In the genomic region with DNA sequence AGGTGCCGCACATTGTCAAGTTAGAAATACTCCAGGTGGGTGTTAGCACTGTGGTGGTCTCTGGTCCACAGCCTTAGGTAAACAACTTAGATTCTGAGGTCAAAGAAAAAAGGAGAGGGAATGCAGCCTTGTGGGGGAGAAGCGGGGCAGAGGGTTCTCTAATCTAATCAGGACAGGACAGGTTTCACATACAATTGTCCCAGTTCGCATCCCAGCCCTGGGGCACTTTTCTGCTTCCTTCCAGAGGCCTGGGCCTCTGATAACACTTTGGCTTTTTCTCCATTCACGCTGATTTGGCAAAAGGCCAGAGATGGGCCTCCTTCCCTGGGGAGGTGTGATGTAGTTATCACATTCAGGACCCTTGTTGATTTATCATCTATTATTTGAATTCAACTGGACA, we compare ENCODE assay signal across 16 cellular contexts. TPM values are rescaled to one million over a fixed set of nuclear protein-coding genes. Genes with fewer than 3 reads are reported as not detected.
DNase-seq lines count a peak whose midpoint lies in the region; ATAC-seq, FAIRE-seq and TF ChIP-seq lines count a peak whose summit lies in the region.
"Had no signal": no experiment of that assay in that cellular context is flagged by ENCODE, and none has a peak within 500 bp of the region (broad histone marks: within the 10 kb centered on the region; RNA-seq: fewer than 3 reads in every experiment).

No MANE protein-coding gene starts in this region.

- TF ChIP-seq POLR2A in K562 (conservative IDR thresholded peaks at IDR 0.05): no peak

- H3K4me1 ChIP-seq in SK-N-SH (ENCODE audit: control insufficient read depth in 1 of 2, insufficient read depth in 2 of 2, low read depth in 1 of 2, low read length in 1 of 2) (peaks cover 0 to 18% of the 10 kb centered on the region in 2 experiments; a peak in 1 of 4 replicates), OCI-LY7 (ENCODE audit: insufficient read depth, low read length, poor library complexity, severe bottlenecking) (peaks cover 28% of the 10 kb centered on the region), K562 (replicated peaks in 1 of 2; ENCODE audit: control insufficient read depth in 2 of 2, insufficient read depth in 2 of 2, low read length in 2 of 2) (peaks cover 18 to 41% of the 10 kb centered on the region in 2 experiments; a peak in 4 of 5 replicates)

- H4K20me1 ChIP-seq in SK-N-SH (ENCODE audit: insufficient read depth) (no peaks in the 10 kb centered on the region), OCI-LY7 (ENCODE audit: insufficient read depth, low read length) (no peaks in the 10 kb centered on the region), K562 (replicated peaks; ENCODE audit: control insufficient read depth, insufficient read depth, low read length) (no peaks in the 10 kb centered on the region)

- no peak overlapping the region for H2AFZ ChIP-seq in SK-N-SH (ENCODE audit: low read depth)
- no peak overlapping the region for H2AFZ ChIP-seq in OCI-LY7 (ENCODE audit: low read length)
- no peak overlapping the region for H2AFZ ChIP-seq in K562 (ENCODE audit: low read depth, low read length)

- H3K27me3 Mint-ChIP-seq in stimulated activated naive B cell treated with anti-CD40 and anti-IgM and Interleukin-4, amounts not matched to agents 10 μg/mL and 1 μg/mL and 100 μg/mL, for 72 hours: no peaks in the 10 kb centered on the region
- H3K27me3 Mint-ChIP-seq: CD4-positive, alpha-beta T cell had no signal

- TF ChIP-seq CTCF in SK-N-SH (IDR thresholded peaks at IDR 0.05) (no peak), OCI-LY7 (conservative IDR thresholded peaks at IDR 0.05; ENCODE audit: low read length) (no peak), K562 (IDR thresholded peaks at IDR 0.05 in 2 of 3, conservative IDR thresholded peaks at IDR 0.05 in 1 of 3; ENCODE audit: insufficient read depth in 2 of 3, low read depth in 1 of 3, low read length in 3 of 3) (no peak)

- peak; percentile 91 for FAIRE-seq in K562 (lab: Jason Lieb, UNC)
- FAIRE-seq: A549, GM18507, H54 had no signal

- peaks cover 3% of the 10 kb centered on the region for H3K9me1 ChIP-seq in K562 (ENCODE audit: control insufficient read depth, insufficient read depth, low read length)

- H3K36me3 Mint-ChIP-seq in stimulated activated naive B cell treated with anti-CD40 and anti-IgM and Interleukin-4, amounts not matched to agents 10 μg/mL and 1 μg/mL and 100 μg/mL, for 72 hours: peaks cover 71 to 85% of the 10 kb centered on the region in 2 donors

- no peak overlapping the region for H3K27ac ChIP-seq in SK-N-SH (ENCODE audit: low read depth in 2 of 2, low read length in 1 of 2)
- H3K27ac ChIP-seq in OCI-LY7 (ENCODE audit: low read depth, low read length, poor library complexity, severe bottlenecking): no peak overlapping the region
- peak overlapping the region; percentile 31; the same call in 2 of the 3 replicates for H3K27ac ChIP-seq in K562 (ENCODE audit: extremely low read depth, low read depth, low read length)
- H3K27ac ChIP-seq: A549, HL-60 had no signal

- BruUV-seq in OCI-LY7 (replicated peaks; lab: Mats Ljungman, UMichigan) (TSS peak; percentile 43), K562 (replicated peaks; lab: Mats Ljungman, UMichigan) (TSS peak; percentile 29)

- peaks cover 59 to 84% of the 10 kb centered on the region in 2 donors for H3K4me1 Mint-ChIP-seq in stimulated activated naive B cell treated with anti-CD40 and anti-IgM and Interleukin-4, amounts not matched to agents 10 μg/mL and 1 μg/mL and 100 μg/mL, for 72 hours

- peaks cover 0 to 3% of the 10 kb centered on the region in 2 donors for H3K9me3 Mint-ChIP-seq in stimulated activated naive B cell treated with anti-CD40 and anti-IgM and Interleukin-4, amounts not matched to agents 10 μg/mL and 1 μg/mL and 100 μg/mL, for 72 hours
- H3K9me3 Mint-ChIP-seq: CD4-positive, alpha-beta T cell had no signal

- H3K9me3 ChIP-seq in SK-N-SH (no peaks in the 10 kb centered on the region), OCI-LY7 (ENCODE audit: low read length) (no peaks in the 10 kb centered on the region), K562 (replicated peaks; ENCODE audit: control insufficient read depth, insufficient read depth, low read depth, low read length) (no peaks in the 10 kb centered on the region)
- H3K9me3 ChIP-seq: A549 had no signal

- H3K4me3 ChIP-seq in SK-N-SH (ENCODE audit: low read depth in 2 of 2, low read length in 1 of 2) (no peak overlapping the region), OCI-LY7 (ENCODE audit: low read depth, low read length, poor library complexity, severe bottlenecking) (no peak overlapping the region), K562 (no peak overlapping the region)
- H3K4me3 ChIP-seq: A549 had no signal

- DNase-seq in SK-N-SH (peak; percentile 46), OCI-LY7 (ENCODE audit: low spot score) (no peak), K562 (ENCODE audit: extremely low read depth in 1 of 4, low spot score in 3 of 4) (peak; percentile 50 to 97 (median 74)), SHP77 (lab: John Stamatoyannopoulos, UW) (no peak), NCI-H526 (lab: John Stamatoyannopoulos, UW) (no peak)
- DNase-seq in stimulated activated naive B cell treated with anti-CD40 and anti-IgM and Interleukin-4, amounts not matched to agents 10 μg/mL and 1 μg/mL and 100 μg/mL, for 72 hours: no peak
- no peak for DNase-seq in activated naive CD4-positive, alpha-beta T cell (lab: John Stamatoyannopoulos, UW)
- DNase-seq: CD4-positive, alpha-beta T cell; KBM-7; NCI-H1092 treated with DMSO at 0.1 percent for 48 hours; NCI-H187 had no signal

- H3K27me3 ChIP-seq in SK-N-SH (ENCODE audit: insufficient read depth): no peaks in the 10 kb centered on the region
- no peaks in the 10 kb centered on the region for H3K27me3 ChIP-seq in K562 (ENCODE audit: control insufficient read depth in 2 of 2, insufficient read depth in 2 of 2, low read length in 2 of 2)

- H3K9me2 ChIP-seq in SK-N-SH (no peaks in the 10 kb centered on the region), OCI-LY7 (ENCODE audit: insufficient read depth, low read length) (no peaks in the 10 kb centered on the region)

- CTCF ChIA-PET in SK-N-SH (lab: Yijun Ruan, JAX) (interaction anchor here (1.2 kb wide), 1 partner anchor 104 kb away, joined by 5 read pairs; no protein-coding TSS in a partner anchor), OCI-LY7 (lab: Charles Lee; ENCODE audit: unreplicated experiment) (no interaction called here), K562 (lab: Yijun Ruan, JAX; ENCODE audit: low intra/inter-chr PET ratio) (interaction anchor here (1.1 kb wide), 1 partner anchor 508 kb away, joined by 4 read pairs; no protein-coding TSS in a partner anchor)

- H3K4me3 Mint-ChIP-seq in stimulated activated naive B cell treated with anti-CD40 and anti-IgM and Interleukin-4, amounts not matched to agents 10 μg/mL and 1 μg/mL and 100 μg/mL, for 72 hours: no peak overlapping the region
- H3K4me3 Mint-ChIP-seq: CD4-positive, alpha-beta T cell had no signal

- ATAC-seq in SK-N-SH treated with all-trans-retinoic acid at 6 μM for 48 hours (no peak), K562 (peak; percentile 84)
- no peak for ATAC-seq in stimulated activated naive B cell treated with anti-CD40 and anti-IgM and Interleukin-4, amounts not matched to agents 10 μg/mL and 1 μg/mL and 100 μg/mL, for 72 hours (replicated peaks)
- ATAC-seq: A549 had no signal

- POLR2A ChIA-PET in SK-N-SH (lab: Yijun Ruan, JAX): interaction anchor here (1.6 kb wide), 1 partner anchor 34 kb away, joined by 4 read pairs; no protein-coding TSS in a partner anchor
- POLR2A ChIA-PET in OCI-LY7 (lab: Charles Lee): interaction anchor here (0.6 to 1.0 kb wide), 3 partner anchors 9 to 440 kb away, joined by 3 read pairs; no protein-coding TSS in a partner anchor
- POLR2A ChIA-PET in K562 (lab: Yijun Ruan, JAX): interaction anchor here (0.6 to 3.3 kb wide), 8 partner anchors 10 to 190 kb away, joined by 3 to 11 read pairs (median 4); no protein-coding TSS in a partner anchor

- no peak overlapping the region for H3K4me2 ChIP-seq in SK-N-SH
- no peak overlapping the region for H3K4me2 ChIP-seq in OCI-LY7 (ENCODE audit: low read length)
- H3K4me2 ChIP-seq in K562 (ENCODE audit: insufficient read depth, low read length): peak overlapping the region; percentile 56
- H3K4me2 ChIP-seq: A549 had no signal

- H3K79me2 ChIP-seq in SK-N-SH (ENCODE audit: insufficient read depth) (no peaks in the 10 kb centered on the region), OCI-LY7 (ENCODE audit: insufficient read depth, low read depth, low read length) (no peaks in the 10 kb centered on the region), K562 (ENCODE audit: control insufficient read depth, insufficient read depth, low read length) (no peaks in the 10 kb centered on the region)

- in situ Hi-C loops in K562 (cut with MboI): no loop called here

- H3K36me3 ChIP-seq in SK-N-SH (replicated peaks in 1 of 2; ENCODE audit: control insufficient read depth in 1 of 2, insufficient read depth in 2 of 2, low read length in 1 of 2) (peaks cover 0 to 28% of the 10 kb centered on the region in 2 experiments), OCI-LY7 (ENCODE audit: insufficient read depth, low read length) (peaks cover 65% of the 10 kb centered on the region), K562 (ENCODE audit: control insufficient read depth, insufficient read depth, low read length) (peaks cover 25% of the 10 kb centered on the region)

- intact Hi-C loops in OCI-LY7 (cut with micrococcal nuclease; ENCODE audit: unreplicated experiment) (no loop called here), K562 (cut with micrococcal nuclease) (no loop called here)

- H3K9ac ChIP-seq in SK-N-SH (no peak overlapping the region), K562 (ENCODE audit: insufficient read depth in 1 of 2, low read depth in 2 of 2, low read length in 2 of 2) (peak overlapping the region in 1 of 2 experiments; percentile 19; a peak in 1 of 4 replicates)

- 79% methylated on average over 4 of the region's 4 CpGs for WGBS in SK-N-SH (ENCODE audit: low lambda C conversion rate)
- 4% methylated on average over 4 of the region's 4 CpGs for WGBS in K562 (ENCODE audit: insufficient coverage, low coverage, missing lambda C conversion rate)

- TF ChIP-seq EP300 in SK-N-SH (IDR thresholded peaks at IDR 0.05; ENCODE audit: borderline replicate concordance in 1 of 2, low read depth in 1 of 2, low read length in 1 of 2) (peak in 1 of 2 experiments; percentile 43; a peak in 1 of 4 replicates), K562 (IDR thresholded peaks at IDR 0.05; ENCODE audit: low read length) (peak; percentile 96)

- TF ChIP-seq RAD21 in SK-N-SH (IDR thresholded peaks at IDR 0.05; ENCODE audit: low read length) (no peak), K562 (CRISPR knock-in tag; conservative IDR thresholded peaks at IDR 0.05 in 1 of 2, IDR thresholded peaks at IDR 0.05 in 1 of 2) (peak in 1 of 2 experiments; percentile 12; a peak in 1 of 4 replicates)

- peak overlapping the region; percentile 75 for H3K27ac Mint-ChIP-seq in stimulated activated naive B cell treated with anti-CD40 and anti-IgM and Interleukin-4, amounts not matched to agents 10 μg/mL and 1 μg/mL and 100 μg/mL, for 72 hours
- H3K27ac Mint-ChIP-seq: CD4-positive, alpha-beta T cell had no signal

- H3F3A ChIP-seq in SK-N-SH (replicated peaks; ENCODE audit: insufficient read depth): no peaks in the 10 kb centered on the region

RNA-seq across cellular contexts. Expression of gene SLC1A4, which starts 32.5 kb away (rescaled TPM):
- polyA plus RNA-seq in SK-N-SH (2012; rRNA removed) (4.4 and 4.7 TPM in 2 replicates), K562 (2011; rRNA removed) (6.9 and 13.4 TPM in 2 replicates), K562 (2014; fragmentation: Illumina TruSeq; extraction: Trizol) (16.4 and 18.0 TPM in 2 replicates), K562 (2014; fragmentation: Nextera tagmentation; extraction: Ambion mirVana) (1 to 10 TPM; 5.0 to 6.8 TPM), K562 (2014; rRNA removed) (9.8 and 11.6 TPM in 2 replicates)
- polyA plus RNA-seq in SK-N-SH (2012; cell fraction: cytosol; rRNA removed): 2.8 and 3.3 TPM in 2 replicates
- polyA plus RNA-seq in SK-N-SH (2012; cell fraction: nucleus; rRNA removed): 4.3 and 6.0 TPM in 2 replicates
- 17.2 and 20.6 TPM in 2 replicates for total RNA-seq in OCI-LY7 (2014; rRNA removed; shearing (Covaris generic))
- total RNA-seq in OCI-LY7 (2022) (27.7 and 31.1 TPM in 2 replicates), K562 (2014; rRNA removed) (13.9 TPM in 2 replicates), K562 (2014; rRNA removed; fragmentation: Illumina TruSeq; extraction: Trizol) (10.9 and 11.5 TPM in 2 replicates), K562 (2015; rRNA removed; fragmentation: Illumina TruSeq; extraction: Trizol) (4.4 and 4.6 TPM in 2 replicates), K562 (2021) (18.5 and 24.0 TPM in 2 replicates)
- total RNA-seq in K562 (2011; cell fraction: chromatin; rRNA removed; ENCODE audit: low replicate concordance): 17.5 and 18.4 TPM in 2 replicates
- total RNA-seq in K562 (2011; cell fraction: nucleolus; rRNA removed): 26.2 and 28.7 TPM in 2 replicates
- 23.0 and 27.7 TPM in 2 replicates for total RNA-seq in K562 (2011; cell fraction: nucleoplasm; rRNA removed)
- polyA plus RNA-seq in K562 (2011; cell fraction: cytosol; rRNA removed): 7.5 and 14.3 TPM in 2 replicates
- polyA plus RNA-seq in K562 (2011; cell fraction: nucleus; rRNA removed): 11.3 and 11.9 TPM in 2 replicates
- 8.3 and 42.0 TPM in 2 replicates for polyA plus RNA-seq in K562 (2012)
- polyA minus RNA-seq in K562 (2011; rRNA and poly(A)+ RNA removed): 14.3 and 23.1 TPM in 2 replicates
- polyA minus RNA-seq in K562 (2011; cell fraction: cytosol; rRNA and poly(A)+ RNA removed): 10.3 and 18.3 TPM in 2 replicates
- polyA minus RNA-seq in K562 (2011; cell fraction: nucleus; rRNA and poly(A)+ RNA removed): 4.3 and 8.0 TPM in 2 replicates

RNA-seq across cellular contexts. Expression of gene CEP68, which starts 34.5 kb away (rescaled TPM):
- polyA plus RNA-seq in SK-N-SH (2012; rRNA removed) (6.2 and 7.8 TPM in 2 replicates), K562 (2011; rRNA removed) (5.4 and 9.7 TPM in 2 replicates), K562 (2014; fragmentation: Illumina TruSeq; extraction: Trizol) (6.7 and 7.2 TPM in 2 replicates), K562 (2014; fragmentation: Nextera tagmentation; extraction: Ambion mirVana) (1 to 10 TPM; 1.4 to 1.5 TPM), K562 (2014; rRNA removed) (5.2 and 8.7 TPM in 2 replicates)
- polyA plus RNA-seq in SK-N-SH (2012; cell fraction: cytosol; rRNA removed): 5.4 and 6.8 TPM in 2 replicates
- polyA plus RNA-seq in SK-N-SH (2012; cell fraction: nucleus; rRNA removed): 9.0 and 12.6 TPM in 2 replicates
- total RNA-seq in OCI-LY7 (2014; rRNA removed; shearing (Covaris generic)): 7.3 and 8.7 TPM in 2 replicates
- total RNA-seq in OCI-LY7 (2022) (17.1 and 21.7 TPM in 2 replicates), K562 (2014; rRNA removed) (4.5 and 7.2 TPM in 2 replicates), K562 (2014; rRNA removed; fragmentation: Illumina TruSeq; extraction: Trizol) (5.2 and 5.3 TPM in 2 replicates), K562 (2015; rRNA removed; fragmentation: Illumina TruSeq; extraction: Trizol) (4.8 and 5.1 TPM in 2 replicates), K562 (2021) (8.5 and 9.1 TPM in 2 replicates)
- total RNA-seq in K562 (2011; cell fraction: chromatin; rRNA removed; ENCODE audit: low replicate concordance): 19.6 and 32.3 TPM in 2 replicates
- total RNA-seq in K562 (2011; cell fraction: nucleolus; rRNA removed): 15.3 and 16.3 TPM in 2 replicates
- 16.1 and 19.7 TPM in 2 replicates for total RNA-seq in K562 (2011; cell fraction: nucleoplasm; rRNA removed)
- 4.7 and 6.8 TPM in 2 replicates for polyA plus RNA-seq in K562 (2011; cell fraction: cytosol; rRNA removed)
- 9.6 and 10.4 TPM in 2 replicates for polyA plus RNA-seq in K562 (2011; cell fraction: nucleus; rRNA removed)
- polyA plus RNA-seq in K562 (2012): 4.6 and 8.4 TPM in 2 replicates
- 8.3 and 11.7 TPM in 2 replicates for polyA minus RNA-seq in K562 (2011; rRNA and poly(A)+ RNA removed)
- 3.4 and 4.0 TPM in 2 replicates for polyA minus RNA-seq in K562 (2011; cell fraction: cytosol; rRNA and poly(A)+ RNA removed)
- polyA minus RNA-seq in K562 (2011; cell fraction: nucleus; rRNA and poly(A)+ RNA removed): 10.6 and 15.1 TPM in 2 replicates

Comparison
In these comparisons a context has a peak if more than half of its experiments do, and no peak if none do; other contexts are left out.
1. DNase-seq: peak in SK-N-SH (single experiment) and K562 (4 of 4); none in OCI-LY7 (single experiment), stimulated activated naive B cell treated with anti-CD40 and anti-IgM and Interleukin-4, amounts not matched to agents 10 μg/mL and 1 μg/mL and 100 μg/mL, for 72 hours (single experiment), SHP77 (0 of 2), NCI-H526 (0 of 2) and activated naive CD4-positive, alpha-beta T cell (0 of 4).
2. Of the 27 proteins assayed by ChIP-seq in both K562 and SK-N-SH: peak only in K562: JUND, NFIC, POLR2AphosphoS5 and RCOR1; only in SK-N-SH: none; in both: GATA2; in neither: 18; mixed calls (peak in some experiments, not most) for 4.